ENCODE assay signal across 25 cellular contexts in genomic region chr6:168615837-168616236, GRCh38.
"Had no signal": no experiment of that assay in that cellular context is flagged by ENCODE, and none has a peak within 500 bp of the region (broad histone marks: within the 10 kb centered on the region; RNA-seq: fewer than 3 reads in every experiment).

No MANE protein-coding gene starts in this region.

- H3K27ac Mint-ChIP-seq: activated naive CD4-positive, alpha-beta T cell treated with anti-CD3 and anti-CD28 coated beads, Interleukin-2, amount 10 ng/mL, durations not matched to agents 7 days and 5 days; activated naive CD8-positive, alpha-beta T cell treated with anti-CD3 and anti-CD28 coated beads, Interleukin-2, amount 50 U/mL, for 24 hours had no signal

- H3K36me3 ChIP-seq: left ventricle myocardium inferior, upper lobe of left lung had no signal

- H3K4me3 Mint-ChIP-seq: activated naive CD4-positive, alpha-beta T cell treated with anti-CD3 and anti-CD28 coated beads, Interleukin-2, amount 10 ng/mL, durations not matched to agents 7 days and 5 days; activated naive CD8-positive, alpha-beta T cell treated with anti-CD3 and anti-CD28 coated beads, Interleukin-2, amount 50 U/mL, for 24 hours; activated T-cell treated with anti-CD3 and anti-CD28 coated beads, Interleukin-2, amount 50 U/mL, for 4 hours; brain; neural crest cell; stimulated activated naive CD8-positive, alpha-beta T cell treated with anti-CD3 and anti-CD28 coated beads, Interleukin-15, amount 100 ng/mL, for 72 hours had no signal

- H3K4me1 ChIP-seq: psoas muscle, upper lobe of left lung had no signal

- H3K9me3 ChIP-seq: gastroesophageal sphincter, heart left ventricle, left ventricle myocardium inferior, psoas muscle, testis, upper lobe of left lung had no signal

- H3K27me3 ChIP-seq: gastroesophageal sphincter, heart left ventricle, testis, upper lobe of left lung had no signal

- H3K27ac ChIP-seq: coronary artery, gastroesophageal sphincter, heart left ventricle, psoas muscle, skin epidermis, testis, upper lobe of left lung had no signal

- H3K36me3 Mint-ChIP-seq: activated naive CD4-positive, alpha-beta T cell treated with anti-CD3 and anti-CD28 coated beads, Interleukin-2, amount 10 ng/mL, durations not matched to agents 7 days and 5 days had no signal

- ATAC-seq: activated naive CD8-positive, alpha-beta T cell treated with anti-CD3 and anti-CD28 coated beads, Interleukin-2, amount 50 U/mL, for 24 hours; activated T-cell treated with anti-CD3 and anti-CD28 coated beads, Interleukin-2, amount 50 U/mL, for 4 hours; gastroesophageal sphincter; heart left ventricle; psoas muscle; right cardiac atrium; stimulated activated naive CD8-positive, alpha-beta T cell treated with anti-CD3 and anti-CD28 coated beads, Interleukin-15, amount 100 ng/mL, for 72 hours had no signal

- H3K4me3 ChIP-seq: coronary artery, gastroesophageal sphincter, heart left ventricle, left ventricle myocardium inferior, psoas muscle, skin epidermis, testis, upper lobe of left lung had no signal

- FAIRE-seq: endometrium had no signal

- DNase-seq: activated CD4-positive, alpha-beta T cell treated with anti-CD3 and anti-CD28 coated beads, Interleukin-2, amount 50 U/mL, for 1 hour; activated CD8-positive, alpha-beta memory T cell treated with anti-CD3 and anti-CD28 coated beads, Interleukin-2, amount 50 U/mL, for 4 hours; activated naive CD4-positive, alpha-beta T cell treated with anti-CD3 and anti-CD28 coated beads, Interleukin-2, amount 10 ng/mL, durations not matched to agents 7 days and 5 days; activated naive CD8-positive, alpha-beta T cell treated with anti-CD3 and anti-CD28 coated beads, Interleukin-2, amount 50 U/mL, for 24 hours; activated T-cell treated with anti-CD3 and anti-CD28 coated beads, Interleukin-2, amount 50 U/mL, for 4 hours; anterior cingulate cortex; central memory CD4-positive, alpha-beta T cell; heart left ventricle; left ventricle myocardium inferior; mammary epithelial cell; midbrain; psoas muscle; right cardiac atrium; stimulated activated CD4-positive, alpha-beta T cell treated with anti-CD3 and anti-CD28 coated beads, Interleukin-15, amount 100 ng/mL, for 24 hours; stimulated activated CD4-positive, alpha-beta T cell treated with anti-CD3 and anti-CD28 coated beads, Interleukin-2, amount 100 ng/mL, for 48 hours; stimulated activated naive CD8-positive, alpha-beta T cell treated with anti-CD3 and anti-CD28 coated beads, Interleukin-15, amount 100 ng/mL, for 72 hours; T1000; testis had no signal
